ENCODE assay signal across 8 cellular contexts in genomic region chr16:1645914-1646525, GRCh38. TPM values are rescaled to one million over a fixed set of nuclear protein-coding genes. Genes with fewer than 3 reads are reported as not detected.
A peak's percentile ranks its signal among the peaks of the same experiment; 100 is the strongest.
DNase-seq lines count a peak whose midpoint lies in the region; ATAC-seq and TF ChIP-seq lines count a peak whose summit lies in the region.

No MANE protein-coding gene starts in this region.

- H3K27ac ChIP-seq in brain microvascular endothelial cell, result no peak overlapping the region

- in situ Hi-C loops in brain microvascular endothelial cell (cut with HindIII; ENCODE audit: low pct_ligation_motif_present, low sequenced_read_pairs), result no loop called here

- H3K27me3 ChIP-seq in brain microvascular endothelial cell (replicated peaks), result no peaks in the 10 kb centered on the region

- POLR2A ChIA-PET in T-cell (lab: Charles Lee), result no interaction called here

- H3K9me3 Mint-ChIP-seq in T-cell, result no peaks in the 10 kb centered on the region

- peak overlapping the region; percentile 81 to 85 for H3K27ac Mint-ChIP-seq in T-cell

- no peaks in the 10 kb centered on the region for H3K27me3 Mint-ChIP-seq in T-cell

- H3K36me3 Mint-ChIP-seq in T-cell, result peaks cover 55% of the 10 kb centered on the region

- peak overlapping the region in 2 of 3 donors; percentile 14 to 26 for H3K4me3 Mint-ChIP-seq in T-cell

- TF ChIP-seq CTCF in brain microvascular endothelial cell (IDR thresholded peaks at IDR 0.05; ENCODE audit: low read depth, low read length, missing control alignments), result no peak

- H3K4me3 ChIP-seq in brain microvascular endothelial cell (ENCODE audit: low read depth, low read length), result no peak overlapping the region

- DNase-seq in GDM1 (lab: John Stamatoyannopoulos, UW), result peak; percentile 31
- DNase-seq in T-cell, result peak in 19 of 34 experiments; percentile 2 to 44 (median 15)
- DNase-seq in brain microvascular endothelial cell, result peak; percentile 29
- peak; percentile 18 to 46 for DNase-seq in stimulated activated CD4-positive, alpha-beta T cell treated with anti-CD3 and anti-CD28 coated beads, Interleukin-2, amount 100 ng/mL, for 24 hours
- DNase-seq in OCI-M2 (lab: John Stamatoyannopoulos, UW; ENCODE audit: unreplicated experiment), result no peak
- no peak for DNase-seq in UCSD-AML1 (lab: John Stamatoyannopoulos, UW; ENCODE audit: unreplicated experiment)

- ATAC-seq in T-cell (replicated peaks in 1 of 4), result peak in 3 of 4 experiments; percentile 90 to 98 (median 97)
- no peak for ATAC-seq in GM18868 (IDR thresholded peaks at IDR 0.05; ENCODE audit: unreplicated experiment)
- no peak for ATAC-seq in HG03565 (IDR thresholded peaks at IDR 0.05; ENCODE audit: unreplicated experiment)

- H3K4me1 Mint-ChIP-seq in T-cell, result peaks cover 16 to 34% (median 24%) of the 10 kb centered on the region in 3 donors

- peaks cover 40% of the 10 kb centered on the region for H3K36me3 ChIP-seq in brain microvascular endothelial cell (replicated peaks)

- CTCF ChIA-PET in T-cell (lab: Charles Lee), result interaction anchor here in 1 of 2 donors (0.6 kb wide), 1 partner anchor 187 kb away, joined by 7 read pairs; no protein-coding TSS in a partner anchor

RNA-seq across cellular contexts. Expression of gene JPT2, which starts 32.1 kb away (rescaled TPM):
- 10 to 100 TPM; 13.8 to 51.1 (median 41.3) TPM for total RNA-seq in T-cell

RNA-seq across cellular contexts. Expression of gene CRAMP1, which starts 33.9 kb away (rescaled TPM):
- 10 to 100 TPM; 26.4 to 36.4 (median 33.0) TPM for total RNA-seq in T-cell

RNA-seq across cellular contexts. Expression of gene IFT140, which starts 34.1 kb away (rescaled TPM):
- total RNA-seq in T-cell, result 10 to 100 TPM in 2 of 5 donors, 1 to 10 TPM in 3; 5.5 to 19.8 (median 8.1) TPM

RNA-seq across cellular contexts. Expression of gene MAPK8IP3, which starts 60.0 kb away (rescaled TPM):
- 100 to 1,000 TPM; 216 to 309 (median 290) TPM for total RNA-seq in T-cell

Comparison
In these comparisons a context has a peak if more than half of its experiments do, and no peak if none do; other contexts are left out.
1. DNase-seq: peak in GDM1 (single experiment), T-cell (19 of 34), brain microvascular endothelial cell (single experiment) and stimulated activated CD4-positive, alpha-beta T cell treated with anti-CD3 and anti-CD28 coated beads, Interleukin-2, amount 100 ng/mL, for 24 hours (2 of 2); none in OCI-M2 (single experiment) and UCSD-AML1 (single experiment).
2. ATAC-seq: peak in T-cell (3 of 4); none in GM18868 (single experiment) and HG03565 (single experiment).